In genomic region chr9:128470560-128470959, GRCh38 we compare ENCODE assay signal across 10 cellular contexts. TPM values are rescaled to one million over a fixed set of nuclear protein-coding genes. Genes with fewer than 3 reads are reported as not detected.
DNase-seq lines count a peak whose midpoint lies in the region; ATAC-seq and TF ChIP-seq lines count a peak whose summit lies in the region.
"Had no signal": no experiment of that assay in that cellular context is flagged by ENCODE, and none has a peak within 500 bp of the region (broad histone marks: within the 10 kb centered on the region; RNA-seq: fewer than 3 reads in every experiment).

No MANE protein-coding gene starts in this region.

- in situ Hi-C loops in SK-MEL-5 (cut with HindIII; ENCODE audit: low pct_unique_long_range_greater_than_20kb, low sequenced_read_pairs), result no loop called here

- H3K4me3 ChIP-seq in AG10803 (ENCODE audit: low read length) (no peak overlapping the region), fibroblast of the aortic adventitia (ENCODE audit: low read depth, low read length) (no peak overlapping the region)

- TF ChIP-seq CTCF in AG10803 (conservative IDR thresholded peaks at IDR 0.05; ENCODE audit: low read length) (no peak), fibroblast of the aortic adventitia (IDR thresholded peaks at IDR 0.05; ENCODE audit: insufficient read depth, low read length) (no peak)

- no peak for ATAC-seq in GM21529 (IDR thresholded peaks at IDR 0.05; ENCODE audit: unreplicated experiment)
- no peak for ATAC-seq in GM18502 (IDR thresholded peaks at IDR 0.05; ENCODE audit: poor library complexity, unreplicated experiment)
- ATAC-seq: Right ventricle myocardium inferior had no signal

- DNase-seq in AG10803 (ENCODE audit: low read depth) (peak; percentile 87), GM03348 (ENCODE audit: low spot score) (peak; percentile 73), SK-MEL-5 (ENCODE audit: low read depth, low spot score) (peak; percentile 45), fibroblast of the aortic adventitia (ENCODE audit: low read depth) (peak; percentile 73), inferior parietal cortex (ENCODE audit: extremely low spot score) (no peak), mucosa of gallbladder (ENCODE audit: low spot score) (no peak)
- DNase-seq: activated T-cell treated with anti-CD3 and anti-CD28 coated beads, Interleukin-2, amount 50 U/mL, for 24 hours had no signal

RNA-seq across cellular contexts. Expression of gene ODF2, which starts 14.8 kb away (rescaled TPM):
- 33.1 and 37.7 TPM in 2 replicates for total RNA-seq in SK-MEL-5 (2014; rRNA removed; shearing (Covaris generic))
- 28.5 and 41.5 TPM in 2 replicates for polyA plus RNA-seq in SK-MEL-5 (2015; cell fraction: cytosol; rRNA removed)
- 183 and 237 TPM in 2 replicates for polyA plus RNA-seq in SK-MEL-5 (2015; cell fraction: nucleus; rRNA removed)
- total RNA-seq in fibroblast of the aortic adventitia (ENCODE audit: low replicate concordance) (10.5 and 25.4 TPM in 2 replicates), mucosa of gallbladder (26.4 TPM)

RNA-seq across cellular contexts. Expression of gene GLE1, which starts 34.0 kb away (rescaled TPM):
- 42.2 and 43.3 TPM in 2 replicates for total RNA-seq in SK-MEL-5 (2014; rRNA removed; shearing (Covaris generic))
- polyA plus RNA-seq in SK-MEL-5 (2015; cell fraction: cytosol; rRNA removed), result 31.2 and 40.8 TPM in 2 replicates
- 21.8 and 23.2 TPM in 2 replicates for polyA plus RNA-seq in SK-MEL-5 (2015; cell fraction: nucleus; rRNA removed)
- total RNA-seq in fibroblast of the aortic adventitia (ENCODE audit: low replicate concordance) (15.9 and 42.6 TPM in 2 replicates), mucosa of gallbladder (22.8 TPM)

RNA-seq across cellular contexts. Expression of gene CERCAM, which starts 49.9 kb away (rescaled TPM):
- 31.8 and 38.5 TPM in 2 replicates for total RNA-seq in SK-MEL-5 (2014; rRNA removed; shearing (Covaris generic))
- 83.7 and 101 TPM in 2 replicates for polyA plus RNA-seq in SK-MEL-5 (2015; cell fraction: cytosol; rRNA removed)
- polyA plus RNA-seq in SK-MEL-5 (2015; cell fraction: nucleus; rRNA removed), result 30.4 and 40.4 TPM in 2 replicates
- 74.9 and 109 TPM in 2 replicates for total RNA-seq in fibroblast of the aortic adventitia (ENCODE audit: low replicate concordance)
- total RNA-seq in mucosa of gallbladder, result 23.7 TPM

Comparison
In these comparisons a context has a peak if more than half of its experiments do, and no peak if none do; other contexts are left out.
1. DNase-seq: peak in AG10803 (single experiment), GM03348 (single experiment), SK-MEL-5 (single experiment) and fibroblast of the aortic adventitia (single experiment); none in inferior parietal cortex (single experiment) and mucosa of gallbladder (single experiment).